ENCODE assay signal across 10 cellular contexts in genomic region chr5:139343476-139343875, GRCh38. TPM values are rescaled to one million over a fixed set of nuclear protein-coding genes. Genes with fewer than 3 reads are reported as not detected.
DNase-seq lines count a peak whose midpoint lies in the region; ATAC-seq and TF ChIP-seq lines count a peak whose summit lies in the region.
"Had no signal": no experiment of that assay in that cellular context is flagged by ENCODE, and none has a peak within 500 bp of the region (broad histone marks: within the 10 kb centered on the region; RNA-seq: fewer than 3 reads in every experiment).

No MANE protein-coding gene starts in this region.

- no peak overlapping the region for H3K27ac ChIP-seq in ACC112 (ENCODE audit: low read depth, low read length)
- H3K27ac ChIP-seq in muscle layer of duodenum (ENCODE audit: low read length) = no peak overlapping the region
- peak overlapping the region in 1 of 4 donors; percentile 100 for H3K27ac ChIP-seq in tibial nerve

- in situ Hi-C loops in astrocyte of the spinal cord (cut with HindIII; ENCODE audit: low sequenced_read_pairs) = no loop called here

- H3K27ac Mint-ChIP-seq in HFFc6 = peak overlapping the region; percentile 98; the same call in 1 of the 2 replicates

- peaks cover 63% of the 10 kb centered on the region for H3K79me2 ChIP-seq in ACC112 (ENCODE audit: control insufficient read depth, insufficient read depth, low read length, unreplicated experiment)

- H3K4me1 Mint-ChIP-seq in HFFc6 (ENCODE audit: low read depth) = peaks cover 51% of the 10 kb centered on the region

- no peak for TF ChIP-seq CTCF in HFFc6 (IDR thresholded peaks at IDR 0.05)
- TF ChIP-seq CTCF in astrocyte of the spinal cord (IDR thresholded peaks at IDR 0.05; ENCODE audit: low read depth, low read length) = no peak
- TF ChIP-seq CTCF in tibial nerve (IDR thresholded peaks at IDR 0.05) = no peak

- peaks cover 24% of the 10 kb centered on the region; the same call in 1 of the 2 replicates for H3K36me3 Mint-ChIP-seq in HFFc6 (ENCODE audit: low read depth)

- H3K4me3 ChIP-seq in ACC112 (ENCODE audit: low read depth, low read length) (peak overlapping the region; percentile 86), astrocyte of the spinal cord (ENCODE audit: low read depth, low read length) (peak overlapping the region; percentile 98), muscle layer of duodenum (ENCODE audit: low read depth in 1 of 2, low read length in 2 of 2) (peak overlapping the region; percentile 91), tibial nerve (peak overlapping the region in 1 of 4 donors; percentile 86)

- no peaks in the 10 kb centered on the region for H3K27me3 ChIP-seq in ACC112 (ENCODE audit: insufficient read depth, low read length)
- no peaks in the 10 kb centered on the region for H3K27me3 ChIP-seq in muscle layer of duodenum (ENCODE audit: low read depth, low read length)
- no peaks in the 10 kb centered on the region for H3K27me3 ChIP-seq in tibial nerve

- H3K36me3 ChIP-seq in ACC112 (ENCODE audit: insufficient read depth, low read length) (peaks cover 10% of the 10 kb centered on the region; the same call in 1 of the 2 replicates), muscle layer of duodenum (ENCODE audit: control insufficient read depth in 1 of 2, insufficient read depth in 2 of 2, low read length in 2 of 2) (peaks cover 0 to 10% of the 10 kb centered on the region in 2 donors), tibial nerve (peaks cover 0 to 17% (median 0%) of the 10 kb centered on the region in 3 donors)

- no peaks in the 10 kb centered on the region for H3K9me3 Mint-ChIP-seq in HFFc6

- TF ChIP-seq EP300 in tibial nerve (IDR thresholded peaks at IDR 0.05) = no peak

- H3K4me1 ChIP-seq in ACC112 (ENCODE audit: control insufficient read depth, insufficient read depth, low read length, unreplicated experiment) (peaks cover 22% of the 10 kb centered on the region), muscle layer of duodenum (ENCODE audit: control insufficient read depth in 1 of 2, insufficient read depth in 2 of 2, low read length in 2 of 2) (peaks cover 8 to 36% of the 10 kb centered on the region in 2 donors), tibial nerve (peaks cover 4 to 42% (median 20%) of the 10 kb centered on the region in 4 donors)

- TF ChIP-seq POLR2A in tibial nerve (IDR thresholded peaks at IDR 0.05) = no peak

- peaks cover 3% of the 10 kb centered on the region for H3K27me3 Mint-ChIP-seq in HFFc6 (ENCODE audit: insufficient read depth)

- peak overlapping the region; percentile 94 for H3K4me3 Mint-ChIP-seq in HFFc6

- no peak for ATAC-seq in HG02798 (IDR thresholded peaks at IDR 0.05; ENCODE audit: poor library complexity, unreplicated experiment)

- no peaks in the 10 kb centered on the region for H3K9me3 ChIP-seq in muscle layer of duodenum (ENCODE audit: control insufficient read depth in 1 of 2, low read length in 2 of 2)
- H3K9me3 ChIP-seq in tibial nerve = no peaks in the 10 kb centered on the region

- 80 to 81% methylated on average over 9 of the region's 9 CpGs for WGBS in tibial nerve, 2 donors

- DNase-seq in HFFc6 = no peak
- no peak for DNase-seq in astrocyte of the spinal cord (ENCODE audit: low read depth, low spot score)
- DNase-seq in NCI-H1105 (lab: John Stamatoyannopoulos, UW) = no peak
- no peak for DNase-seq in amniotic stem cell (lab: John Stamatoyannopoulos, UW)
- DNase-seq in tibial nerve (ENCODE audit: low spot score in 2 of 2) = no peak
- DNase-seq: GF-D8, NCI-H1092 treated with DMSO at 0.1 percent for 48 hours had no signal

- H2AFZ ChIP-seq in ACC112 (ENCODE audit: low read length, unreplicated experiment) = no peak overlapping the region

RNA-seq across cellular contexts. Expression of gene PAIP2, which starts 1.8 kb away (rescaled TPM):
- total RNA-seq in HFFc6 (2021; fragmentation: NEBNext Ultra II Directional; extraction: Animal tissue kit (Norgen Biotek cat#: 25700)) = 10 to 100 TPM; 55.1 to 64.8 (median 59.8) TPM
- total RNA-seq in tibial nerve = 10 to 100 TPM; 70.6 to 99.2 (median 87.3) TPM

RNA-seq across cellular contexts. Expression of gene SLC23A1, which starts 39.6 kb away (rescaled TPM):
- total RNA-seq in HFFc6 (2021; fragmentation: NEBNext Ultra II Directional; extraction: Animal tissue kit (Norgen Biotek cat#: 25700)) = not detected
- total RNA-seq in tibial nerve = not detected

RNA-seq across cellular contexts. Expression of gene MZB1, which starts 46.2 kb away (rescaled TPM):
- total RNA-seq in HFFc6 (2021; fragmentation: NEBNext Ultra II Directional; extraction: Animal tissue kit (Norgen Biotek cat#: 25700)) = under 1 TPM in 2 of 6 experiments, not detected in 4; 0.14 to 0.20 TPM
- total RNA-seq in tibial nerve = 1 to 10 TPM in 2 of 4 donors, not detected in 2; 2.1 to 2.4 TPM

RNA-seq across cellular contexts. Expression of gene MATR3, which starts 49.9 kb away (rescaled TPM):
- total RNA-seq in HFFc6 (2021; fragmentation: NEBNext Ultra II Directional; extraction: Animal tissue kit (Norgen Biotek cat#: 25700)) = 100 to 1,000 TPM; 117 to 179 (median 140) TPM
- total RNA-seq in tibial nerve = 100 to 1,000 TPM; 147 to 231 (median 196) TPM

RNA-seq across cellular contexts. Expression of gene PROB1, which starts 51.4 kb away (rescaled TPM):
- total RNA-seq in HFFc6 (2021; fragmentation: NEBNext Ultra II Directional; extraction: Animal tissue kit (Norgen Biotek cat#: 25700)) = 1 to 10 TPM; 2.8 to 5.3 (median 5.1) TPM
- total RNA-seq in tibial nerve = 1 to 10 TPM in 3 of 4 donors, under 1 TPM in 1; 0.63 to 3.6 (median 1.3) TPM
